In the genomic region with DNA sequence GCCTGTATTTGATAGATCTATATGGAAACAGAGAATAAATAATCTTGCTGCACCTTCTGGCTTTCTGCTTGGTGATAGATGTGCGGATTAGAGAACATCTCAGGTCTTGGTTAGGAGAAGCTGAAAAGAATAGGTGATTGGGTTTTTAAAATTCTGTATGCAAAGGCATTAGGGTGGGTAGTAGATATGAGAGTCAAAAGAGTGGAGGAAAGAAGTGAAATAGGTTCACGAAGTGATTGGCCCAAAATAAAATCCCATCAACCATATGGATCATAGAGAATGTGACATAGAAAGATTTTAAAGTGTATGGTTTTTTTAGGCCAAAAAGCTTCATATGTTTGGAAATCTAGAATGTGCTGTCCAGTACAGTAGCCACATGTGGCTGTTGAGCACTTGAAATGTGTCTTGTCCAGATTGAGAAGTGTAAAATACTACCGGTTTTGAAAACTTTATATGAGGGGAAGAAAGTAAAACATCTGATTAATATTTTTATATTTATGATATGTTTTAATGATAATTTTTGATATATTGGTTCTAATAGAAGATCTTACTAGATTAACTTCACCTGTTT, we compare ENCODE assay signal across 8 cellular contexts. TPM values are rescaled to one million over a fixed set of nuclear protein-coding genes. Genes with fewer than 3 reads are reported as not detected.
DNase-seq lines count a peak whose midpoint lies in the region; ATAC-seq and TF ChIP-seq lines count a peak whose summit lies in the region.

No MANE protein-coding gene starts in this region.

- H3K9me3 ChIP-seq in BE2C (no peaks in the 10 kb centered on the region), KOPT-K1 (ENCODE audit: insufficient read depth, low read length, poor library complexity, severe bottlenecking) (no peaks in the 10 kb centered on the region), colonic mucosa (no peaks in the 10 kb centered on the region)

- H3K56ac ChIP-seq in mesendoderm (ENCODE audit: low read length) = no peak overlapping the region

- H3K4me3 ChIP-seq in BE2C (ENCODE audit: low read depth, low read length) = peak overlapping the region; percentile 91
- H3K4me3 ChIP-seq in colonic mucosa = peak overlapping the region; percentile 70
- no peak overlapping the region for H3K4me3 ChIP-seq in mesendoderm (ENCODE audit: low read length)

- no peak overlapping the region for H2BK120ac ChIP-seq in mesendoderm (ENCODE audit: low read depth, low read length)

- no peak overlapping the region for H4K8ac ChIP-seq in mesendoderm (ENCODE audit: low read depth, low read length)

- no peaks in the 10 kb centered on the region for H3K79me1 ChIP-seq in mesendoderm (ENCODE audit: low read length)

- no peak overlapping the region for H3K4ac ChIP-seq in mesendoderm (ENCODE audit: low read depth, low read length)

- peaks cover 47% of the 10 kb centered on the region for H3K4me1 Mint-ChIP-seq in neural crest cell

- H3K36me3 ChIP-seq in BE2C = 0 out of 2 replicates have a peak, but pooled peaks cover 3% of the 10 kb centered on the region
- peaks cover 55% of the 10 kb centered on the region for H3K36me3 ChIP-seq in KOPT-K1 (ENCODE audit: insufficient read depth, low read length)
- no peaks in the 10 kb centered on the region for H3K36me3 ChIP-seq in colonic mucosa
- H3K36me3 ChIP-seq in mesendoderm (ENCODE audit: control insufficient read depth, insufficient read depth, low read length) = no peaks in the 10 kb centered on the region

- H3K9me3 Mint-ChIP-seq in neural crest cell = no peaks in the 10 kb centered on the region

- intact Hi-C loops in colonic mucosa (cut with DNase I) = loop anchor here (5.0 to 10.0 kb wide), 2 partner anchors 36 to 173 kb away; no protein-coding TSS in a partner anchor

- H3K4me3 Mint-ChIP-seq in neural crest cell = peak overlapping the region; percentile 67

- no peak overlapping the region for H3K27ac Mint-ChIP-seq in neural crest cell (ENCODE audit: unreplicated experiment)

- TF ChIP-seq CTCF in BE2C (IDR thresholded peaks at IDR 0.05; ENCODE audit: low read depth, low read length) = no peak
- TF ChIP-seq CTCF in colonic mucosa (IDR thresholded peaks at IDR 0.05) = no peak
- no peak for TF ChIP-seq CTCF in neural crest cell (conservative IDR thresholded peaks at IDR 0.05)

- H3K27me3 ChIP-seq in BE2C (no peaks in the 10 kb centered on the region), colonic mucosa (no peaks in the 10 kb centered on the region), mesendoderm (ENCODE audit: insufficient read depth, low read length, poor library complexity) (peaks cover 2% of the 10 kb centered on the region)

- H3K18ac ChIP-seq in mesendoderm (ENCODE audit: low read length) = no peak overlapping the region

- H3K79me2 ChIP-seq in mesendoderm (ENCODE audit: control insufficient read depth, insufficient read depth, low read length) = peaks cover 6% of the 10 kb centered on the region

- H2BK15ac ChIP-seq in mesendoderm (replicated peaks; ENCODE audit: low read depth) = no peak overlapping the region

- no peak overlapping the region for H3K23ac ChIP-seq in mesendoderm (ENCODE audit: low read length)

- H2AK5ac ChIP-seq in mesendoderm (ENCODE audit: low read length) = no peak overlapping the region

- no peaks in the 10 kb centered on the region for H3K27me3 Mint-ChIP-seq in neural crest cell (ENCODE audit: low read depth)

- H3K27ac ChIP-seq in KOPT-K1 (ENCODE audit: low read depth, low read length, poor library complexity, severe bottlenecking) (peak overlapping the region; percentile 97), colonic mucosa (peak overlapping the region; percentile 100), mesendoderm (ENCODE audit: low read depth, low read length) (no peak overlapping the region)

- H3K4me1 ChIP-seq in BE2C (peaks cover 5% of the 10 kb centered on the region), colonic mucosa (peaks cover 7% of the 10 kb centered on the region), mesendoderm (ENCODE audit: control insufficient read depth, low read depth, low read length) (no peaks in the 10 kb centered on the region)

- no peak overlapping the region for H4K5ac ChIP-seq in mesendoderm (ENCODE audit: low read length)

- WGBS in mesendoderm (ENCODE audit: extremely low coverage, insufficient coverage, low lambda C conversion rate) = 100% methylated on average over 1 of the region's 3 CpGs

- DNase-seq in BE2C = no peak
- DNase-seq in colonic mucosa = no peak
- no peak for DNase-seq in neural crest cell (ENCODE audit: low read depth, low spot score)
- no peak for DNase-seq in mesendoderm
- no peak for DNase-seq in midbrain (lab: John Stamatoyannopoulos, UW)

- no peak overlapping the region for H3K4me2 ChIP-seq in mesendoderm (ENCODE audit: low read length)

- H3K9ac ChIP-seq in colonic mucosa (ENCODE audit: low read depth in 2 of 2, low read length in 2 of 2) (peak overlapping the region in 1 of 2 donors; percentile 36), mesendoderm (ENCODE audit: low read length) (no peak overlapping the region)

- ATAC-seq in HG02970 (IDR thresholded peaks at IDR 0.05; ENCODE audit: low FRiP score, unreplicated experiment) = no peak
- no peak for ATAC-seq in GM18517 (IDR thresholded peaks at IDR 0.05; ENCODE audit: unreplicated experiment)

- no peaks in the 10 kb centered on the region for H3K36me3 Mint-ChIP-seq in neural crest cell (ENCODE audit: low read depth)

- no peak overlapping the region for H2BK5ac ChIP-seq in mesendoderm (ENCODE audit: low read length)

RNA-seq across cellular contexts. Expression of gene MBNL1, which starts 2.8 kb away (rescaled TPM):
- 41.6 TPM for polyA plus RNA-seq in BE2C (2012; ENCODE audit: insufficient read depth, insufficient read length, low read depth)
- total RNA-seq in colonic mucosa (100 to 1,000 TPM; 149 to 191 TPM), neural crest cell (36.2 and 41.2 TPM in 2 replicates)
- 4.1 TPM for polyA plus RNA-seq in mesendoderm (2013, experiment 1 of 2)
- 4.2 TPM for polyA plus RNA-seq in mesendoderm (2013, experiment 2 of 2)
